Comparison of ENCODE assay signal across 10 cellular contexts in the genomic region with DNA sequence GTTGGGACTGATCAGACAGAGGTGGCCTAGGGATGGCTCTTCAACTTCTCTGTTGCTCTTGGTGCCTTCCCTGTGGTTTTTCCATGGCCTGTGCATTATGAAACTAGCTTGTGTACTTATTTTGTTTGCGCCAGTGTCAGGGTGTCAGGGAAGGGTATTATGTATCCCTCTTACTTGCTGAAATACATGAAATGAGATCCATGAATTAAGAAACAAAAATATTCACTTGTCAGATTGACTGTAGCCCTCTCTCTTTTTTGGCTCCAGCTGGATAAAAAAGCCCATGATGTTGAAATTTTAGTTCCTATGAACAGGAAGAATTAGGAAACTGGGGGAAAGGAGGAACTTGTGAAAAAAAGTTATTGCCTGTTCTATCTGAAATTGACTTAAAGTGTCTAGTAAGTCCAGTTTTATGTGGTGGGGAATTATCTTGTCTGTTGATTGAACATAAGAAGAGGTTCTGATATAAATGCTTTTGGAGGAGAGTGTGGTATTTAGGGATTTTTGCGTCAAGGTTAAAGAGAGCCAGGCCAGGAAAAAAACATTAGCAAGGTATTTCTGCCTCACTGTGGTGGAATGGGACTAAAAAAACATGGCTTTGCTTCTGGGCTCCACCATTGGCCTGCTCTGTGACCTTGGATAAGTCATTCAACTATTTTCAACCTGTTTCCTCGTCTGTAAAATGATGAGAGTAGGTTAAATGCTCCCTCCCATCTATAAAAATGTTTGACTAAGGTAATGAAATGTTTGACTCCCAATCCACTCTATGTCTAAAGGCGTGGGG. TPM values are rescaled to one million over a fixed set of nuclear protein-coding genes. Genes with fewer than 3 reads are reported as not detected.
A peak's percentile ranks its signal among the peaks of the same experiment; 100 is the strongest.
DNase-seq lines count a peak whose midpoint lies in the region; ATAC-seq and TF ChIP-seq lines count a peak whose summit lies in the region.
"Had no signal": no experiment of that assay in that cellular context is flagged by ENCODE, and none has a peak within 500 bp of the region (broad histone marks: within the 10 kb centered on the region; RNA-seq: fewer than 3 reads in every experiment).

No MANE protein-coding gene starts in this region.

- intact Hi-C loops in Right ventricle myocardium inferior (cut with DNase I) (no loop called here), cardiac septum (cut with DNase I) (no loop called here), lower lobe of right lung (cut with DNase I) (no loop called here)

- ATAC-seq in Right ventricle myocardium inferior (peak; percentile 14), lower lobe of right lung (peak in 1 of 2 donors; percentile 32), GM18520 (IDR thresholded peaks at IDR 0.05; ENCODE audit: unreplicated experiment) (no peak), GM21526 (IDR thresholded peaks at IDR 0.05; ENCODE audit: low FRiP score, unreplicated experiment) (no peak)

- H3K4me3 ChIP-seq in choroid plexus epithelial cell (ENCODE audit: low read depth, low read length) (no peak overlapping the region), lower lobe of right lung (no peak overlapping the region), foreskin fibroblast (ENCODE audit: low read depth in 1 of 2, low read length in 2 of 2) (no peak overlapping the region)

- TF ChIP-seq CTCF in choroid plexus epithelial cell (conservative IDR thresholded peaks at IDR 0.05; ENCODE audit: low read depth, low read length) (peak; percentile 3), lower lobe of right lung (IDR thresholded peaks at IDR 0.05) (no peak), foreskin fibroblast (IDR thresholded peaks at IDR 0.05; ENCODE audit: low read depth, low read length) (no peak)

- peaks cover 60% of the 10 kb centered on the region for H3K4me1 ChIP-seq in lower lobe of right lung

- no peak for DNase-seq in Right ventricle myocardium inferior (ENCODE audit: missing footprints)
- no peak for DNase-seq in cardiac septum (ENCODE audit: low spot score)
- no peak for DNase-seq in choroid plexus epithelial cell (ENCODE audit: low read depth)
- no peak for DNase-seq in lower lobe of right lung
- DNase-seq in foreskin fibroblast: no peak
- DNase-seq in stimulated activated CD4-positive, alpha-beta T cell treated with anti-CD3 and anti-CD28 coated beads, Interleukin-2, amount 100 ng/mL, for 48 hours: no peak
- DNase-seq: glutamatergic neuron, RPMI8226 had no signal

- H3K27me3 ChIP-seq in lower lobe of right lung (ENCODE audit: low read depth): no peaks in the 10 kb centered on the region

- no peaks in the 10 kb centered on the region for H3K9me3 ChIP-seq in lower lobe of right lung

- H3K36me3 ChIP-seq in lower lobe of right lung: peaks cover 25% of the 10 kb centered on the region

- peak overlapping the region; percentile 3 for H3K27ac ChIP-seq in lower lobe of right lung

RNA-seq across cellular contexts. Expression of a gene that starts 12.0 kb away (rescaled TPM):
- total RNA-seq in Right ventricle myocardium inferior: 363 TPM
- total RNA-seq in cardiac septum: 327 TPM
- 144 TPM for total RNA-seq in lower lobe of right lung
